Comparison of ENCODE assay signal across 9 cellular contexts in genomic region chr17:21376835-21377690, GRCh38. TPM values are rescaled to one million over a fixed set of nuclear protein-coding genes. Genes with fewer than 3 reads are reported as not detected.
DNase-seq lines count a peak whose midpoint lies in the region; ATAC-seq and TF ChIP-seq lines count a peak whose summit lies in the region.
"Had no signal": no experiment of that assay in that cellular context is flagged by ENCODE, and none has a peak within 500 bp of the region (broad histone marks: within the 10 kb centered on the region; RNA-seq: fewer than 3 reads in every experiment).

No MANE protein-coding gene starts in this region.

- no peak overlapping the region for H3K27ac Mint-ChIP-seq in activated CD4-positive, alpha-beta T cell treated with anti-CD3 and anti-CD28 coated beads for 36 hours
- no peak overlapping the region for H3K27ac Mint-ChIP-seq in activated CD4-positive, alpha-beta T cell treated with anti-CD3 and anti-CD28 coated beads, Interleukin-2, amount 10 ng/mL, durations not matched to agents 24 days and 14 days
- H3K27ac Mint-ChIP-seq in activated T-helper 2 cell treated with anti-CD3 and anti-CD28 coated beads, Interferon-gamma antibody, Interleukin-2, Interleukin-4, amounts not matched to agents 10 μg/mL and 5 μg/mL and 100 μg/mL, durations not matched to agents 14 hours and 24 hours and 36 hours, result no peak overlapping the region
- H3K27ac Mint-ChIP-seq: T-helper 1 cell treated with Interleukin-12 subunit alpha and Interleukin-12 subunit beta and Interleukin-4 antibody, amounts not matched to agents 30 μg/mL and 1 μg/mL, for 36 hours had no signal

- intact Hi-C loops in activated CD4-positive, alpha-beta T cell treated with anti-CD3 and anti-CD28 coated beads for 36 hours (cut with DNase I, micrococcal nuclease), result no loop called here
- intact Hi-C loops in activated CD4-positive, alpha-beta T cell treated with anti-CD3 and anti-CD28 coated beads, Interleukin-2, amount 10 ng/mL, durations not matched to agents 24 days and 14 days (cut with micrococcal nuclease), result loop anchor here (5.0 kb wide), 1 partner anchor 135 kb away; no protein-coding TSS in a partner anchor
- intact Hi-C loops in mammary epithelial cell (cut with micrococcal nuclease) (loop anchor here (10.0 kb wide), 1 partner anchor 68 kb away; no protein-coding TSS in a partner anchor), thyroid gland (cut with DNase I) (loop anchor here (10.0 kb wide), 1 partner anchor 92 kb away; the partner anchor contains the start of gene MAP2K3)
- intact Hi-C loops in activated T-helper 2 cell treated with anti-CD3 and anti-CD28 coated beads, Interferon-gamma antibody, Interleukin-2, Interleukin-4, amounts not matched to agents 10 μg/mL and 5 μg/mL and 100 μg/mL, durations not matched to agents 14 hours and 24 hours and 36 hours (cut with micrococcal nuclease), result no loop called here

- H3K36me3 ChIP-seq in mammary epithelial cell (ENCODE audit: insufficient read depth, low read length) (no peaks in the 10 kb centered on the region), thyroid gland (no peaks in the 10 kb centered on the region)

- peaks cover 16% of the 10 kb centered on the region for H3K4me1 ChIP-seq in mammary epithelial cell (ENCODE audit: insufficient read depth, low read length)
- peaks cover 6 to 58% of the 10 kb centered on the region in 2 donors for H3K4me1 ChIP-seq in thyroid gland

- no peaks in the 10 kb centered on the region for H3K79me2 ChIP-seq in mammary epithelial cell (ENCODE audit: insufficient read depth, low read length)

- H3K9me3 Mint-ChIP-seq in activated CD4-positive, alpha-beta T cell treated with anti-CD3 and anti-CD28 coated beads for 36 hours (ENCODE audit: low read depth), result no peaks in the 10 kb centered on the region
- H3K9me3 Mint-ChIP-seq in activated CD4-positive, alpha-beta T cell treated with anti-CD3 and anti-CD28 coated beads, Interleukin-2, amount 10 ng/mL, durations not matched to agents 24 days and 14 days, result no peaks in the 10 kb centered on the region
- no peaks in the 10 kb centered on the region for H3K9me3 Mint-ChIP-seq in activated T-helper 2 cell treated with anti-CD3 and anti-CD28 coated beads, Interferon-gamma antibody, Interleukin-2, Interleukin-4, amounts not matched to agents 10 μg/mL and 5 μg/mL and 100 μg/mL, durations not matched to agents 14 hours and 24 hours and 36 hours
- H3K9me3 Mint-ChIP-seq: T-helper 1 cell treated with Interleukin-12 subunit alpha and Interleukin-12 subunit beta and Interleukin-4 antibody, amounts not matched to agents 30 μg/mL and 1 μg/mL, for 36 hours had no signal

- TF ChIP-seq CTCF in mammary epithelial cell (conservative IDR thresholded peaks at IDR 0.05 in 1 of 2, IDR thresholded peaks at IDR 0.05 in 1 of 2; ENCODE audit: extremely low read depth in 1 of 2, insufficient read depth in 1 of 2, low read depth in 1 of 2, low read length in 2 of 2) (no peak), thyroid gland (IDR thresholded peaks at IDR 0.05) (no peak)

- peak overlapping the region; percentile 56 for H2AFZ ChIP-seq in mammary epithelial cell (ENCODE audit: low read depth, low read length)

- dilution Hi-C loops in mammary epithelial cell (cut with HindIII; ENCODE audit: low sequenced_read_pairs), result no loop called here

- H3K4me3 ChIP-seq in mammary epithelial cell (replicated peaks in 1 of 3; ENCODE audit: insufficient read depth in 1 of 3, low read depth in 2 of 3, low read length in 3 of 3) (peak overlapping the region; percentile 11 to 30 (median 23)), thyroid gland (replicated peaks in 1 of 3) (peak overlapping the region; percentile 20 to 48 (median 25))

- no peak for ATAC-seq in activated CD4-positive, alpha-beta T cell treated with anti-CD3 and anti-CD28 coated beads for 36 hours
- ATAC-seq in left lobe of liver (peak; percentile 57), HG03095 (IDR thresholded peaks at IDR 0.05; ENCODE audit: unreplicated experiment) (no peak)

- TF ChIP-seq POLR2A in thyroid gland (IDR thresholded peaks at IDR 0.05), result no peak

- DNase-seq in activated CD4-positive, alpha-beta T cell treated with anti-CD3 and anti-CD28 coated beads for 36 hours, result peak; percentile 14
- no peak for DNase-seq in activated CD4-positive, alpha-beta T cell treated with anti-CD3 and anti-CD28 coated beads, Interleukin-2, amount 10 ng/mL, durations not matched to agents 24 days and 14 days
- DNase-seq in mammary epithelial cell (peak; percentile 23), left lobe of liver (ENCODE audit: low spot score) (no peak), thyroid gland (peak; percentile 47 to 54)
- no peak for DNase-seq in activated CD4-positive, alpha-beta T cell treated with anti-CD3 and anti-CD28 coated beads for 4 hours
- no peak for DNase-seq in activated T-helper 2 cell treated with anti-CD3 and anti-CD28 coated beads, Interferon-gamma antibody, Interleukin-2, Interleukin-4, amounts not matched to agents 10 μg/mL and 5 μg/mL and 100 μg/mL, durations not matched to agents 14 hours and 24 hours and 36 hours (ENCODE audit: low spot score)

- CTCF ChIA-PET in activated CD4-positive, alpha-beta T cell treated with anti-CD3 and anti-CD28 coated beads for 36 hours (lab: Charles Lee), result interaction anchor here (1.2 kb wide), 1 partner anchor 80 kb away, joined by 3 read pairs; no protein-coding TSS in a partner anchor
- CTCF ChIA-PET in mammary epithelial cell (lab: Charles Lee; ENCODE audit: low non-redundant PET), result no interaction called here

- peak overlapping the region; percentile 81 for H3K4me2 ChIP-seq in mammary epithelial cell (ENCODE audit: insufficient read depth, low read depth, low read length)

- peaks cover 21% of the 10 kb centered on the region for H3K27me3 ChIP-seq in mammary epithelial cell (ENCODE audit: insufficient read depth, low read length)
- no peaks in the 10 kb centered on the region for H3K27me3 ChIP-seq in thyroid gland

- peaks cover 17% of the 10 kb centered on the region for H3K27me3 Mint-ChIP-seq in activated CD4-positive, alpha-beta T cell treated with anti-CD3 and anti-CD28 coated beads for 36 hours
- H3K27me3 Mint-ChIP-seq in activated CD4-positive, alpha-beta T cell treated with anti-CD3 and anti-CD28 coated beads, Interleukin-2, amount 10 ng/mL, durations not matched to agents 24 days and 14 days, result peaks cover 22% of the 10 kb centered on the region
- peaks cover 24% of the 10 kb centered on the region for H3K27me3 Mint-ChIP-seq in activated T-helper 2 cell treated with anti-CD3 and anti-CD28 coated beads, Interferon-gamma antibody, Interleukin-2, Interleukin-4, amounts not matched to agents 10 μg/mL and 5 μg/mL and 100 μg/mL, durations not matched to agents 14 hours and 24 hours and 36 hours (ENCODE audit: low read depth)

- POLR2A ChIA-PET in activated CD4-positive, alpha-beta T cell treated with anti-CD3 and anti-CD28 coated beads for 36 hours (lab: Charles Lee), result no interaction called here

- H3K36me3 Mint-ChIP-seq in activated CD4-positive, alpha-beta T cell treated with anti-CD3 and anti-CD28 coated beads for 36 hours (ENCODE audit: low read depth), result no peaks in the 10 kb centered on the region
- H3K36me3 Mint-ChIP-seq in activated CD4-positive, alpha-beta T cell treated with anti-CD3 and anti-CD28 coated beads, Interleukin-2, amount 10 ng/mL, durations not matched to agents 24 days and 14 days (ENCODE audit: low read depth), result no peaks in the 10 kb centered on the region
- H3K36me3 Mint-ChIP-seq in activated T-helper 2 cell treated with anti-CD3 and anti-CD28 coated beads, Interferon-gamma antibody, Interleukin-2, Interleukin-4, amounts not matched to agents 10 μg/mL and 5 μg/mL and 100 μg/mL, durations not matched to agents 14 hours and 24 hours and 36 hours (ENCODE audit: low read depth), result no peaks in the 10 kb centered on the region

- 8% methylated on average over 35 of the region's 69 CpGs for WGBS in mammary epithelial cell (ENCODE audit: low coverage, missing lambda C conversion rate)
- 7% methylated on average over 28 to 42 of the region's 69 CpGs for WGBS in thyroid gland, 2 donors

- no peak overlapping the region for H3K9ac ChIP-seq in mammary epithelial cell (ENCODE audit: insufficient read depth, low read length)

- in situ Hi-C loops in mammary epithelial cell (cut with MboI; ENCODE audit: low sequenced_read_pairs in 2 of 2), result no loop called here

- H4K20me1 ChIP-seq in mammary epithelial cell (ENCODE audit: insufficient read depth, low read length), result no peaks in the 10 kb centered on the region

- H3K27ac ChIP-seq in mammary epithelial cell (ENCODE audit: insufficient read depth, low read depth, low read length), result no peak overlapping the region
- no peak overlapping the region for H3K27ac ChIP-seq in thyroid gland

- BruUV-seq in mammary epithelial cell (replicated peaks; lab: Mats Ljungman, UMichigan), result no TSS peak

- no peak overlapping the region for H3K4me3 Mint-ChIP-seq in activated CD4-positive, alpha-beta T cell treated with anti-CD3 and anti-CD28 coated beads for 36 hours
- no peak overlapping the region for H3K4me3 Mint-ChIP-seq in activated CD4-positive, alpha-beta T cell treated with anti-CD3 and anti-CD28 coated beads, Interleukin-2, amount 10 ng/mL, durations not matched to agents 24 days and 14 days
- no peak overlapping the region for H3K4me3 Mint-ChIP-seq in activated T-helper 2 cell treated with anti-CD3 and anti-CD28 coated beads, Interferon-gamma antibody, Interleukin-2, Interleukin-4, amounts not matched to agents 10 μg/mL and 5 μg/mL and 100 μg/mL, durations not matched to agents 14 hours and 24 hours and 36 hours (ENCODE audit: low read depth)
- H3K4me3 Mint-ChIP-seq: T-helper 1 cell treated with Interleukin-12 subunit alpha and Interleukin-12 subunit beta and Interleukin-4 antibody, amounts not matched to agents 30 μg/mL and 1 μg/mL, for 36 hours had no signal

- H3K9me3 ChIP-seq in mammary epithelial cell (replicated peaks; ENCODE audit: insufficient read depth, low read length) (no peaks in the 10 kb centered on the region), thyroid gland (no peaks in the 10 kb centered on the region)

- peaks cover 8% of the 10 kb centered on the region for H3K4me1 Mint-ChIP-seq in activated CD4-positive, alpha-beta T cell treated with anti-CD3 and anti-CD28 coated beads for 36 hours
- peaks cover 2% of the 10 kb centered on the region for H3K4me1 Mint-ChIP-seq in activated CD4-positive, alpha-beta T cell treated with anti-CD3 and anti-CD28 coated beads, Interleukin-2, amount 10 ng/mL, durations not matched to agents 24 days and 14 days
- no peaks in the 10 kb centered on the region for H3K4me1 Mint-ChIP-seq in activated T-helper 2 cell treated with anti-CD3 and anti-CD28 coated beads, Interferon-gamma antibody, Interleukin-2, Interleukin-4, amounts not matched to agents 10 μg/mL and 5 μg/mL and 100 μg/mL, durations not matched to agents 14 hours and 24 hours and 36 hours (ENCODE audit: low read depth)

RNA-seq across cellular contexts. Expression of gene KCNJ12, which starts 0.9 kb away (rescaled TPM):
- total RNA-seq in activated CD4-positive, alpha-beta T cell treated with anti-CD3 and anti-CD28 coated beads for 36 hours, result not detected
- not detected in 2 replicates for total RNA-seq in activated CD4-positive, alpha-beta T cell treated with anti-CD3 and anti-CD28 coated beads, Interleukin-2, amount 10 ng/mL, durations not matched to agents 24 days and 14 days
- not detected for total RNA-seq in mammary epithelial cell
- 0.11 TPM for polyA plus RNA-seq in mammary epithelial cell
- not detected for polyA minus RNA-seq in mammary epithelial cell
- total RNA-seq in left lobe of liver, result 1.7 TPM
- total RNA-seq in thyroid gland, result 1 to 10 TPM in 3 of 4 donors, under 1 TPM in 1; 0.56 to 2.7 (median 2.3) TPM
- total RNA-seq in activated T-helper 2 cell treated with anti-CD3 and anti-CD28 coated beads, Interferon-gamma antibody, Interleukin-2, Interleukin-4, amounts not matched to agents 10 μg/mL and 5 μg/mL and 100 μg/mL, durations not matched to agents 14 hours and 24 hours and 36 hours, result not detected in 2 replicates

Comparison
In these comparisons a context has a peak if more than half of its experiments do, and no peak if none do; other contexts are left out.
1. DNase-seq: peak in activated CD4-positive, alpha-beta T cell treated with anti-CD3 and anti-CD28 coated beads for 36 hours (single experiment), mammary epithelial cell (single experiment) and thyroid gland (2 of 2); none in activated CD4-positive, alpha-beta T cell treated with anti-CD3 and anti-CD28 coated beads, Interleukin-2, amount 10 ng/mL, durations not matched to agents 24 days and 14 days (single experiment), left lobe of liver (single experiment), activated CD4-positive, alpha-beta T cell treated with anti-CD3 and anti-CD28 coated beads for 4 hours (0 of 2) and activated T-helper 2 cell treated with anti-CD3 and anti-CD28 coated beads, Interferon-gamma antibody, Interleukin-2, Interleukin-4, amounts not matched to agents 10 μg/mL and 5 μg/mL and 100 μg/mL, durations not matched to agents 14 hours and 24 hours and 36 hours (single experiment).
2. intact Hi-C loops: an anchor here in activated CD4-positive, alpha-beta T cell treated with anti-CD3 and anti-CD28 coated beads, Interleukin-2, amount 10 ng/mL, durations not matched to agents 24 days and 14 days (5.0 kb wide), mammary epithelial cell (10.0 kb wide) and thyroid gland (10.0 kb wide); none called in activated CD4-positive, alpha-beta T cell treated with anti-CD3 and anti-CD28 coated beads for 36 hours and activated T-helper 2 cell treated with anti-CD3 and anti-CD28 coated beads, Interferon-gamma antibody, Interleukin-2, Interleukin-4, amounts not matched to agents 10 μg/mL and 5 μg/mL and 100 μg/mL, durations not matched to agents 14 hours and 24 hours and 36 hours.